Comparison of ENCODE assay signal across 19 cellular contexts in the genomic region with DNA sequence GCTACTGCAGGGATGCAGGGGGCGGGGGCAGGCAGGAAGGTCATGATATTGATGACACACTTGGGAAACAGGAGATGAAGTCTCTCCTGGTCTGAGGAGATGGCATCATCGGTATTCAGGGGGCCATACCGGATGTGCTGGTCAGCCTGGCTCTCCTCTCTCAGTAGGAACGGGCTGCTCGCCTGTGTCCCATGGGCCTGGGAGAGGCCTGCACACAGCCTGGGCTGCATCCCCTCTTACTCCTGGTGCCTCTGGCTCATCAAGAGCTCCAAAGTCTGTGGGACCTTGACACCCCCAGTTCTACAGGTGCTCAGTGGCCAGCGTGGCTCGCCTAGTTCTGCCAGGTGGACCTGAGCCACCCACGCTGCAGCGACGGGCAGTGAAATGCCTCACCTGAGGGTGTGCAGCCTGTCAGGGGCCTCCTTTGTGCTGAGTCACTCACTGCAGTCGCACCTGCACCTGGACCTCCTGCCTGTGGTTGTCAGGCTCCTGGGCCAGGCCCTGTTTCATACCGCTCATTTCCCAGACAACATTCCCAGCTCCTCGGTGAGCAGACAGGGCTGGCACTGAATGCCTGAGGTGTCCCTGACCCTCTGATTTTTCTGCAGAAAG. TPM values are rescaled to one million over a fixed set of nuclear protein-coding genes. Genes with fewer than 3 reads are reported as not detected.
"Had no signal": no experiment of that assay in that cellular context is flagged by ENCODE, and none has a peak within 500 bp of the region (broad histone marks: within the 10 kb centered on the region; RNA-seq: fewer than 3 reads in every experiment).

No MANE protein-coding gene starts in this region.

- H3K9ac ChIP-seq: SK-N-SH had no signal

- H3K27me3 ChIP-seq: left lung, thyroid gland, vagina had no signal

- H3K9me3 ChIP-seq: left lung, prostate gland, SK-N-SH, thyroid gland, vagina had no signal

- H3K4me3 Mint-ChIP-seq: activated naive CD8-positive, alpha-beta T cell; activated T-cell treated with anti-CD3 and anti-CD28 coated beads, Interleukin-2, amount 50 U/mL, for 72 hours; dendritic cell treated with granulocyte-macrophage colony-stimulating factor and Interleukin-4, amounts not matched to agents 40 ng/mL and 50 ng/mL, for 4 days; effector memory CD8-positive, alpha-beta T cell; memory B cell; natural killer cell treated with Interleukin-12 subunit alpha and Interleukin-12 subunit beta and Interleukin-15 and Interleukin-18, amount 100 ng/mL, for 72 hours had no signal

- ATAC-seq: activated T-cell treated with anti-CD3 and anti-CD28 coated beads, Interleukin-2, amount 50 U/mL, for 72 hours; effector memory CD8-positive, alpha-beta T cell; left lung; natural killer cell treated with Interleukin-12 subunit alpha and Interleukin-12 subunit beta and Interleukin-15 and Interleukin-18, amount 100 ng/mL, for 72 hours; right cardiac atrium had no signal

- DNase-seq: activated CD4-positive, CD25-positive, alpha-beta regulatory T cell treated with anti-CD3 and anti-CD28 coated beads, Interleukin-2, amount 50 U/mL, for 72 hours; activated gamma-delta T cell; activated T-cell treated with anti-CD3 and anti-CD28 coated beads, Interleukin-2, amount 50 U/mL, for 72 hours; amniotic stem cell; effector memory CD8-positive, alpha-beta T cell; foreskin melanocyte; nucleus accumbens; SK-N-SH; stimulated activated CD4-positive, alpha-beta T cell treated with anti-CD3 and anti-CD28 coated beads, Interleukin-1b, Interleukin-23, amount 100 ng/mL, for 48 hours; thyroid gland had no signal

- H3K4me3 ChIP-seq: left lung, prostate gland, thyroid gland, vagina had no signal

- H3K4me1 ChIP-seq: left lung, prostate gland, vagina had no signal

- H3K9me3 Mint-ChIP-seq: activated T-cell treated with anti-CD3 and anti-CD28 coated beads, Interleukin-2, amount 50 U/mL, for 72 hours; dendritic cell treated with granulocyte-macrophage colony-stimulating factor and Interleukin-4, amounts not matched to agents 40 ng/mL and 50 ng/mL, for 4 days; effector memory CD8-positive, alpha-beta T cell; memory B cell; natural killer cell treated with Interleukin-12 subunit alpha and Interleukin-12 subunit beta and Interleukin-15 and Interleukin-18, amount 100 ng/mL, for 72 hours had no signal

- H3K4me2 ChIP-seq: SK-N-SH had no signal

- H3K27ac Mint-ChIP-seq: activated naive CD8-positive, alpha-beta T cell; activated T-cell treated with anti-CD3 and anti-CD28 coated beads, Interleukin-2, amount 50 U/mL, for 72 hours; dendritic cell treated with granulocyte-macrophage colony-stimulating factor and Interleukin-4, amounts not matched to agents 40 ng/mL and 50 ng/mL, for 4 days; memory B cell; natural killer cell treated with Interleukin-12 subunit alpha and Interleukin-12 subunit beta and Interleukin-15 and Interleukin-18, amount 100 ng/mL, for 72 hours had no signal

- H3K27me3 Mint-ChIP-seq: activated naive CD8-positive, alpha-beta T cell; dendritic cell treated with granulocyte-macrophage colony-stimulating factor and Interleukin-4, amounts not matched to agents 40 ng/mL and 50 ng/mL, for 4 days; effector memory CD8-positive, alpha-beta T cell; memory B cell; natural killer cell treated with Interleukin-12 subunit alpha and Interleukin-12 subunit beta and Interleukin-15 and Interleukin-18, amount 100 ng/mL, for 72 hours had no signal

- H3K27ac ChIP-seq: left lung, prostate gland, thyroid gland, vagina had no signal

RNA-seq across cellular contexts. Expression of a gene that starts 18.6 kb away (rescaled TPM):
- total RNA-seq: left lung; prostate gland; right cardiac atrium; T-helper 1 cell treated with Interleukin-12 subunit alpha and Interleukin-12 subunit beta and Interleukin-4 antibody, amounts not matched to agents 30 ng/mL and 1 ng/mL, for 36 hours had no signal
- polyA plus RNA-seq: SK-N-SH had no signal

RNA-seq across cellular contexts. Expression of a gene that starts 58.6 kb away (rescaled TPM):
- total RNA-seq: activated T-cell treated with anti-CD3 and anti-CD28 coated beads, Interleukin-2, amount 50 U/mL, for 72 hours; left lung; natural killer cell treated with Interleukin-12 subunit alpha and Interleukin-12 subunit beta and Interleukin-15 and Interleukin-18, amount 100 ng/mL, for 72 hours; T-helper 1 cell treated with Interleukin-12 subunit alpha and Interleukin-12 subunit beta and Interleukin-4 antibody, amounts not matched to agents 30 ng/mL and 1 ng/mL, for 36 hours; thyroid gland; vagina had no signal
- polyA plus RNA-seq: SK-N-SH had no signal
